In genomic region chr2:145007673-145008263, GRCh38 we compare ENCODE assay signal across 10 cellular contexts.
DNase-seq lines count a peak whose midpoint lies in the region; TF ChIP-seq lines count a peak whose summit lies in the region.
"Had no signal": no experiment of that assay in that cellular context is flagged by ENCODE, and none has a peak within 500 bp of the region (broad histone marks: within the 10 kb centered on the region; RNA-seq: fewer than 3 reads in every experiment).

No MANE protein-coding gene starts in this region.

- H3K4me1 Mint-ChIP-seq in MCF 10A (ENCODE audit: insufficient read depth, unreplicated experiment), result peaks cover 35% of the 10 kb centered on the region

- no peaks in the 10 kb centered on the region for H3K36me3 ChIP-seq in thyroid gland
- no peaks in the 10 kb centered on the region for H3K36me3 ChIP-seq in A673 (ENCODE audit: insufficient read depth, low read length, poor library complexity, severe bottlenecking)
- no peaks in the 10 kb centered on the region for H3K36me3 ChIP-seq in colonic mucosa
- no peaks in the 10 kb centered on the region for H3K36me3 ChIP-seq in OCI-LY7 (ENCODE audit: insufficient read depth, low read length)

- H3K36me3 Mint-ChIP-seq in MCF 10A (ENCODE audit: insufficient read depth, unreplicated experiment), result no peaks in the 10 kb centered on the region

- H3K4me1 ChIP-seq in thyroid gland (peaks cover 0 to 6% of the 10 kb centered on the region in 2 donors), A673 (ENCODE audit: insufficient read depth, low read length, poor library complexity, severe bottlenecking) (peaks cover 7% of the 10 kb centered on the region), colonic mucosa (no peaks in the 10 kb centered on the region), OCI-LY7 (ENCODE audit: insufficient read depth, low read length, poor library complexity, severe bottlenecking) (peaks cover 4% of the 10 kb centered on the region)

- H3K4me3 ChIP-seq in thyroid gland (replicated peaks in 1 of 3), result no peak overlapping the region
- no peak overlapping the region for H3K4me3 ChIP-seq in A673 (ENCODE audit: low read depth, low read length, poor library complexity, severe bottlenecking)
- no peak overlapping the region for H3K4me3 ChIP-seq in colonic mucosa
- H3K4me3 ChIP-seq in OCI-LY7 (ENCODE audit: low read depth, low read length, poor library complexity, severe bottlenecking), result no peak overlapping the region

- no peaks in the 10 kb centered on the region for H4K20me1 ChIP-seq in OCI-LY7 (ENCODE audit: insufficient read depth, low read length)

- H3K27me3 ChIP-seq in thyroid gland (no peaks in the 10 kb centered on the region), A673 (replicated peaks; ENCODE audit: insufficient read depth, low read depth, low read length, poor library complexity) (no peaks in the 10 kb centered on the region), colonic mucosa (no peaks in the 10 kb centered on the region)

- H3K4me2 ChIP-seq in OCI-LY7 (ENCODE audit: low read length), result no peak overlapping the region

- intact Hi-C loops in MCF 10A (cut with micrococcal nuclease), result loop anchor here (5.0 kb wide), 2 partner anchors 55 to 490 kb away; no protein-coding TSS in a partner anchor
- intact Hi-C loops in thyroid gland (cut with DNase I), result no loop called here
- intact Hi-C loops in A673 (cut with micrococcal nuclease; ENCODE audit: unreplicated experiment), result no loop called here
- intact Hi-C loops in colonic mucosa (cut with DNase I), result no loop called here
- intact Hi-C loops in OCI-LY7 (cut with micrococcal nuclease; ENCODE audit: unreplicated experiment), result loop anchor here (10.0 kb wide), 1 partner anchor 407 kb away; no protein-coding TSS in a partner anchor

- no peaks in the 10 kb centered on the region for H3K27me3 Mint-ChIP-seq in MCF 10A (ENCODE audit: insufficient read depth, unreplicated experiment)

- no peaks in the 10 kb centered on the region for H3K9me3 Mint-ChIP-seq in MCF 10A (ENCODE audit: unreplicated experiment)

- POLR2A ChIA-PET in MCF 10A (lab: Yijun Ruan, JAX) (interaction anchor here (0.7 to 1.6 kb wide), 4 partner anchors 13 to 91 kb away, joined by 3 to 5 read pairs (median 3); no protein-coding TSS in a partner anchor), A673 (lab: Charles Lee; ENCODE audit: low non-redundant PET) (no interaction called here), OCI-LY7 (lab: Charles Lee) (no interaction called here)

- WGBS in thyroid gland, 2 donors, result 17 to 20% methylated on average over 1 of the region's 1 CpG

- CTCF ChIA-PET in MCF 10A (lab: Yijun Ruan, JAX) (interaction anchor here (0.6 kb wide), 3 partner anchors 63 to 1362 kb away, joined by 3 read pairs; no protein-coding TSS in a partner anchor), A673 (lab: Charles Lee) (no interaction called here), OCI-LY7 (lab: Charles Lee; ENCODE audit: unreplicated experiment) (no interaction called here)

- BruUV-seq in MCF 10A (replicated peaks; lab: Mats Ljungman, UMichigan), result TSS peak; percentile 71
- no TSS peak for BruUV-seq in A673 (replicated peaks; lab: Mats Ljungman, UMichigan)
- no TSS peak for BruUV-seq in OCI-LY7 (replicated peaks; lab: Mats Ljungman, UMichigan)

- peak overlapping the region in 2 of 3 donors; percentile 13 to 64 for H3K27ac ChIP-seq in thyroid gland
- H3K27ac ChIP-seq in A673 (ENCODE audit: low read depth, low read length, poor library complexity, severe bottlenecking), result no peak overlapping the region
- H3K27ac ChIP-seq in colonic mucosa, result no peak overlapping the region
- no peak overlapping the region for H3K27ac ChIP-seq in OCI-LY7 (ENCODE audit: low read depth, low read length, poor library complexity, severe bottlenecking)

- H3K9ac ChIP-seq in colonic mucosa (ENCODE audit: low read depth in 2 of 2, low read length in 2 of 2), result no peak overlapping the region

- no peak overlapping the region for H2AFZ ChIP-seq in OCI-LY7 (ENCODE audit: low read length)

- peak overlapping the region; percentile 59 for H3K4me3 Mint-ChIP-seq in MCF 10A (ENCODE audit: unreplicated experiment)

- TF ChIP-seq CTCF in MCF 10A (IDR thresholded peaks at IDR 0.05; ENCODE audit: unreplicated experiment) (no peak), thyroid gland (IDR thresholded peaks at IDR 0.05) (no peak), A673 (conservative IDR thresholded peaks at IDR 0.05; ENCODE audit: low read depth, low read length) (no peak), colonic mucosa (IDR thresholded peaks at IDR 0.05) (no peak), OCI-LY7 (conservative IDR thresholded peaks at IDR 0.05; ENCODE audit: low read length) (no peak)

- no peaks in the 10 kb centered on the region for H3K9me2 ChIP-seq in OCI-LY7 (ENCODE audit: insufficient read depth, low read length)

- H3K27ac Mint-ChIP-seq in MCF 10A (ENCODE audit: low read depth, unreplicated experiment), result peak overlapping the region; percentile 89

- no peak for TF ChIP-seq POLR2A in thyroid gland (IDR thresholded peaks at IDR 0.05)

- DNase-seq in LHCN-M2 (ENCODE audit: low read depth) (peak; percentile 85), MCF 10A (ENCODE audit: unreplicated experiment) (peak; percentile 77), hepatic stellate cell (ENCODE audit: low spot score) (peak; percentile 30), thyroid gland (peak; percentile 9 to 41), A673 (ENCODE audit: low spot score) (no peak), AML-193 (lab: John Stamatoyannopoulos, UW) (no peak), colonic mucosa (no peak), OCI-LY7 (ENCODE audit: low spot score) (no peak)
- DNase-seq: NCI-H526, T-helper 9 cell had no signal

- H3K9me3 ChIP-seq in thyroid gland (no peaks in the 10 kb centered on the region), A673 (ENCODE audit: low read depth, low read length, poor library complexity, severe bottlenecking) (no peaks in the 10 kb centered on the region), colonic mucosa (no peaks in the 10 kb centered on the region), OCI-LY7 (ENCODE audit: low read length) (no peaks in the 10 kb centered on the region)

- no peaks in the 10 kb centered on the region for H3K79me2 ChIP-seq in OCI-LY7 (ENCODE audit: insufficient read depth, low read depth, low read length)

Comparison
In these comparisons a context has a peak if more than half of its experiments do, and no peak if none do; other contexts are left out.
1. DNase-seq: peak in LHCN-M2 (single experiment), MCF 10A (single experiment), hepatic stellate cell (single experiment) and thyroid gland (2 of 2); none in A673 (single experiment), AML-193 (0 of 2), colonic mucosa (single experiment) and OCI-LY7 (single experiment).
2. H3K27ac ChIP-seq: peak in thyroid gland (2 of 3); none in A673 (single experiment), colonic mucosa (single experiment) and OCI-LY7 (single experiment).
3. intact Hi-C loops: an anchor here in MCF 10A (5.0 kb wide) and OCI-LY7 (10.0 kb wide); none called in thyroid gland, A673 and colonic mucosa.